In genomic region chr12:110619534-110619953, GRCh38 we compare ENCODE assay signal across 11 cellular contexts. TPM values are rescaled to one million over a fixed set of nuclear protein-coding genes. Genes with fewer than 3 reads are reported as not detected.
DNase-seq lines count a peak whose midpoint lies in the region; ATAC-seq, FAIRE-seq and TF ChIP-seq lines count a peak whose summit lies in the region.
"Had no signal": no experiment of that assay in that cellular context is flagged by ENCODE, and none has a peak within 500 bp of the region (broad histone marks: within the 10 kb centered on the region; RNA-seq: fewer than 3 reads in every experiment).

No MANE protein-coding gene starts in this region.

- POLR2A ChIA-PET in GM12878 (lab: Charles Lee), result interaction anchor here (0.7 to 4.6 kb wide), 21 partner anchors 13 to 164 kb away, joined by 3 to 46 read pairs (median 5); no protein-coding TSS in a partner anchor

- H3K27me3 ChIP-seq in GM12878 (replicated peaks in 1 of 2; ENCODE audit: control insufficient read depth in 2 of 2, insufficient read depth in 2 of 2, low read length in 1 of 2) (no peaks in the 10 kb centered on the region), psoas muscle (ENCODE audit: insufficient read depth in 3 of 3, low read length in 2 of 3) (no peaks in the 10 kb centered on the region)

- peak; percentile 14 for TF ChIP-seq CTCF in D721Med (IDR thresholded peaks at IDR 0.05; ENCODE audit: insufficient read depth, missing control alignments)
- TF ChIP-seq CTCF in GM12878 (IDR thresholded peaks at IDR 0.05 in 2 of 3, conservative IDR thresholded peaks at IDR 0.05 in 1 of 3; ENCODE audit: control insufficient read depth in 2 of 3, extremely low read depth in 1 of 3, insufficient read depth in 1 of 3, low read depth in 3 of 3, low read length in 3 of 3), result peak; percentile 40 to 81 (median 46); a peak in 5 of 6 replicates
- TF ChIP-seq CTCF in psoas muscle (IDR thresholded peaks at IDR 0.05), result no peak

- in situ Hi-C loops in GM12878 (cut with MboI), result loop anchor here (5.0 kb wide), 2 partner anchors 78 to 208 kb away; no protein-coding TSS in a partner anchor

- no peaks in the 10 kb centered on the region for H3K9me3 ChIP-seq in GM12878 (replicated peaks; ENCODE audit: control insufficient read depth, insufficient read depth, low read length)
- no peaks in the 10 kb centered on the region for H3K9me3 ChIP-seq in psoas muscle

- RAD21 ChIA-PET in GM12878 (lab: Charles Lee; ENCODE audit: unreplicated experiment), result interaction anchor here (0.8 to 3.6 kb wide), 30 partner anchors 12 to 269 kb away, joined by 3 to 28 read pairs (median 6); partner anchors contain the start of gene HVCN1

- ATAC-seq in GM19395 (IDR thresholded peaks at IDR 0.05; ENCODE audit: unreplicated experiment), result peak; percentile 61
- ATAC-seq in GM12878, result peak; percentile 91
- no peak for ATAC-seq in psoas muscle

- H3K4me2 ChIP-seq in GM12878 (ENCODE audit: control insufficient read depth, insufficient read depth), result peak overlapping the region; percentile 99

- TF ChIP-seq EP300 in GM12878 (IDR thresholded peaks at IDR 0.05; ENCODE audit: borderline replicate concordance in 1 of 2, control insufficient read depth in 1 of 2, low read depth in 2 of 2, low read length in 2 of 2), result peak; percentile 60 to 94

- TF ChIP-seq RAD21 in GM12878 (IDR thresholded peaks at IDR 0.05; ENCODE audit: insufficient read depth, low read depth, low read length), result peak; percentile 76

- no TSS peak for BruUV-seq in GM12878 (replicated peaks; lab: Mats Ljungman, UMichigan)

- FAIRE-seq in D721Med (lab: Jason Lieb, UNC) (no peak), GM12878 (lab: Jason Lieb, UNC) (peak; percentile 97)
- FAIRE-seq: endometrium, HTR-8/SVneo had no signal

- H3K4me3 ChIP-seq in GM12878 (peak overlapping the region; percentile 75), psoas muscle (no peak overlapping the region)

- H3K4me1 ChIP-seq in GM12878 (ENCODE audit: control insufficient read depth, insufficient read depth, low read length) (peaks cover 25% of the 10 kb centered on the region), psoas muscle (peaks cover 6% of the 10 kb centered on the region)

- WGBS in GM12878 (ENCODE audit: insufficient coverage, insufficient replicate concordance, low lambda C conversion rate, missing lambda C conversion rate), result 0% methylated on average over 4 of the region's 4 CpGs
- 75 to 84% (median 79%) methylated on average over 4 of the region's 4 CpGs for WGBS in psoas muscle, 3 donors

- CTCF ChIA-PET in GM12878 (lab: Yijun Ruan, JAX), result interaction anchor here (0.5 to 5.4 kb wide), 31 partner anchors 12 to 268 kb away, joined by 3 to 46 read pairs (median 6); partner anchors contain the start of genes ARPC3, FAM216A and GPN3

- peak overlapping the region; percentile 60 for H3K9ac ChIP-seq in GM12878 (ENCODE audit: control insufficient read depth, insufficient read depth, low read length)

- H3K27ac ChIP-seq in GM12878 (ENCODE audit: control insufficient read depth, insufficient read depth), result peak overlapping the region; percentile 61
- H3K27ac ChIP-seq in psoas muscle, result no peak overlapping the region

- no peaks in the 10 kb centered on the region for H4K20me1 ChIP-seq in GM12878 (ENCODE audit: control insufficient read depth, insufficient read depth)

- DNase-seq in D721Med (ENCODE audit: insufficient read length, low spot score), result no peak
- DNase-seq in HT1080 (ENCODE audit: low read depth), result peak; percentile 32
- peak; percentile 80 for DNase-seq in GM12878 (ENCODE audit: low read depth, low spot score)
- no peak for DNase-seq in psoas muscle
- DNase-seq in DMS53 treated with DMSO at 0.1 percent for 48 hours (lab: John Stamatoyannopoulos, UW; ENCODE audit: unreplicated experiment), result no peak
- DNase-seq in NCI-H1092 treated with DMSO at 0.1 percent for 48 hours (lab: John Stamatoyannopoulos, UW), result no peak
- no peak for DNase-seq in NCI-H524 treated with DMSO at 0.1 percent for 48 hours (lab: John Stamatoyannopoulos, UW)
- DNase-seq: Calu3 had no signal

- TF ChIP-seq POLR2A in GM12878 (IDR thresholded peaks at IDR 0.05; ENCODE audit: low read depth, low read length), result no peak

- H3K36me3 ChIP-seq in GM12878 (ENCODE audit: control insufficient read depth in 2 of 2, insufficient read depth in 2 of 2, low read length in 1 of 2), result no peaks in the 10 kb centered on the region
- peaks cover 0 to 17% of the 10 kb centered on the region in 2 donors for H3K36me3 ChIP-seq in psoas muscle (ENCODE audit: insufficient read depth in 1 of 2, low read depth in 1 of 2)

- H2AFZ ChIP-seq in GM12878 (ENCODE audit: control insufficient read depth, low read depth, low read length), result peak overlapping the region; percentile 42

- H3K79me2 ChIP-seq in GM12878 (ENCODE audit: control insufficient read depth, insufficient read depth, low read length), result no peaks in the 10 kb centered on the region

- intact Hi-C loops in GM12878 (cut with micrococcal nuclease; ENCODE audit: unreplicated experiment) (loop anchor here (1.0 to 2.0 kb wide), 3 partner anchors 49 to 207 kb away; no protein-coding TSS in a partner anchor), psoas muscle (cut with DNase I) (no loop called here)

- SMC1A ChIA-PET in GM12878 (lab: Charles Lee; ENCODE audit: uncharacterized antibody, unreplicated experiment), result interaction anchor here (0.7 to 11.6 kb wide), 32 partner anchors 8 to 208 kb away, joined by 3 to 103 read pairs (median 7); partner anchors contain the start of gene ARPC3

TF ChIP-seq in GM12878, 131 proteins besides CTCF, POLR2A, EP300 and RAD21 (continues in another document):
- TF ChIP-seq JUNB (IDR thresholded peaks at IDR 0.05) (peak; percentile 94), BACH1 (IDR thresholded peaks at IDR 0.05; ENCODE audit: borderline replicate concordance) (no peak), CBX5 (IDR thresholded peaks at IDR 0.05; ENCODE audit: low read depth) (no peak), JUND (IDR thresholded peaks at IDR 0.05; ENCODE audit: low read depth, low read length) (peak; percentile 71; the same call in 1 of the 2 replicates), ZNF274 (IDR thresholded peaks at IDR 0.05; ENCODE audit: insufficient read depth, insufficient read length) (no peak), HCFC1 (IDR thresholded peaks at IDR 0.05; ENCODE audit: low read length) (no peak)

RNA-seq across cellular contexts. Expression of gene TCTN1, which starts 5.6 kb away (rescaled TPM):
- total RNA-seq in HT1080 (2014; rRNA removed; shearing (Covaris generic)), result 13.1 and 15.9 TPM in 2 replicates
- 16.2 and 17.4 TPM in 2 replicates for polyA plus RNA-seq in HT1080 (2015; cell fraction: cytosol; rRNA removed)
- 36.1 and 37.3 TPM in 2 replicates for polyA plus RNA-seq in HT1080 (2015; cell fraction: nucleus; rRNA removed)
- total RNA-seq in GM12878 (2013; cell fraction: nucleolus; rRNA removed), result 34.3 and 34.6 TPM in 2 replicates
- total RNA-seq in GM12878 (2014; rRNA removed), result 15.3 and 15.6 TPM in 2 replicates
- 15.3 and 16.6 TPM in 2 replicates for total RNA-seq in GM12878 (2014; rRNA removed; fragmentation: Illumina TruSeq; extraction: Trizol)
- total RNA-seq in GM12878 (2021), result 11.5 and 13.8 TPM in 2 replicates
- 27.3 TPM for polyA plus RNA-seq in GM12878 (2011; ENCODE audit: low read depth)
- 16.7 and 18.6 TPM in 2 replicates for polyA plus RNA-seq in GM12878 (2011; rRNA removed)
- polyA plus RNA-seq in GM12878 (2011; cell fraction: cytosol; rRNA removed), result 5.9 and 7.3 TPM in 2 replicates
- polyA plus RNA-seq in GM12878 (2011; cell fraction: nucleus; rRNA removed), result 19.5 and 23.1 TPM in 2 replicates
- 12.8 and 15.4 TPM in 2 replicates for polyA plus RNA-seq in GM12878 (2012)
- polyA plus RNA-seq in GM12878 (2014; fragmentation: Illumina TruSeq; extraction: Trizol), result 12.9 and 21.2 TPM in 2 replicates
- polyA plus RNA-seq in GM12878 (2014; fragmentation: Nextera tagmentation; extraction: Ambion mirVana), result 10 to 100 TPM in 1 of 2 experiments, 1 to 10 TPM in 1; 8.8 to 10.2 TPM
- 15.4 and 20.3 TPM in 2 replicates for polyA plus RNA-seq in GM12878 (2014; rRNA removed)
- 10 to 100 TPM; 16.7 to 23.5 TPM for polyA plus RNA-seq in GM12878 (2016; fragmentation: Nextera tagmentation; extraction: Ambion mirVana)
- polyA minus RNA-seq in GM12878 (2011; rRNA and poly(A)+ RNA removed), result 7.3 and 14.8 TPM in 2 replicates
- polyA minus RNA-seq in GM12878 (2011; cell fraction: cytosol; rRNA and poly(A)+ RNA removed), result 2.4 and 3.9 TPM in 2 replicates
- 9.6 and 11.4 TPM in 2 replicates for polyA minus RNA-seq in GM12878 (2011; cell fraction: nucleus; rRNA and poly(A)+ RNA removed)
- 10 to 100 TPM in 3 of 4 donors, 1 to 10 TPM in 1; 8.6 to 23.5 (median 12.7) TPM for total RNA-seq in psoas muscle
- polyA plus RNA-seq in psoas muscle, result 10 to 100 TPM in 2 of 3 donors, 1 to 10 TPM in 1; 4.0 to 24.7 (median 12.1) TPM

RNA-seq across cellular contexts. Expression of gene PPTC7, which starts 36.4 kb away (rescaled TPM):
- total RNA-seq in HT1080 (2014; rRNA removed; shearing (Covaris generic)), result 5.8 and 14.9 TPM in 2 replicates
- polyA plus RNA-seq in HT1080 (2015; cell fraction: cytosol; rRNA removed), result 17.6 and 24.2 TPM in 2 replicates
- 18.5 and 19.8 TPM in 2 replicates for polyA plus RNA-seq in HT1080 (2015; cell fraction: nucleus; rRNA removed)
- total RNA-seq in GM12878 (2013; cell fraction: nucleolus; rRNA removed), result 97.8 and 98.0 TPM in 2 replicates
- total RNA-seq in GM12878 (2014; rRNA removed) (8.3 and 9.1 TPM in 2 replicates), GM12878 (2014; rRNA removed; fragmentation: Illumina TruSeq; extraction: Trizol) (13.4 and 13.9 TPM in 2 replicates), GM12878 (2021) (31.0 and 31.4 TPM in 2 replicates), psoas muscle (100 to 1,000 TPM in 2 of 4 donors, 10 to 100 TPM in 2; 61.1 to 213 (median 86.7) TPM)
- polyA plus RNA-seq in GM12878 (2011; ENCODE audit: low read depth), result 16.5 TPM
- polyA plus RNA-seq in GM12878 (2011; rRNA removed) (69.6 and 89.2 TPM in 2 replicates), GM12878 (2014; fragmentation: Illumina TruSeq; extraction: Trizol) (29.8 and 37.9 TPM in 2 replicates), GM12878 (2014; fragmentation: Nextera tagmentation; extraction: Ambion mirVana) (1 to 10 TPM; 5.0 to 8.9 TPM), GM12878 (2014; rRNA removed) (24.8 and 25.9 TPM in 2 replicates), GM12878 (2016; fragmentation: Nextera tagmentation; extraction: Ambion mirVana) (10 to 100 TPM in 1 of 2 experiments, 1 to 10 TPM in 1; 4.0 to 11.3 TPM), psoas muscle (100 to 1,000 TPM in 1 of 3 donors, 10 to 100 TPM in 2; 54.6 to 134 (median 65.4) TPM)
- 26.8 and 32.6 TPM in 2 replicates for polyA plus RNA-seq in GM12878 (2011; cell fraction: cytosol; rRNA removed)
- 36.0 and 57.5 TPM in 2 replicates for polyA plus RNA-seq in GM12878 (2011; cell fraction: nucleus; rRNA removed)
- polyA plus RNA-seq in GM12878 (2012), result 24.9 and 34.0 TPM in 2 replicates
- polyA minus RNA-seq in GM12878 (2011; rRNA and poly(A)+ RNA removed), result 80.9 and 102 TPM in 2 replicates
- 29.1 and 29.5 TPM in 2 replicates for polyA minus RNA-seq in GM12878 (2011; cell fraction: cytosol; rRNA and poly(A)+ RNA removed)
- 34.9 and 43.1 TPM in 2 replicates for polyA minus RNA-seq in GM12878 (2011; cell fraction: nucleus; rRNA and poly(A)+ RNA removed)

Comparison
In these comparisons a context has a peak if more than half of its experiments do, and no peak if none do; other contexts are left out.
1. DNase-seq: peak in HT1080 (single experiment) and GM12878 (single experiment); none in D721Med (single experiment), psoas muscle (0 of 2), DMS53 treated with DMSO at 0.1 percent for 48 hours (single experiment), NCI-H1092 treated with DMSO at 0.1 percent for 48 hours (single experiment) and NCI-H524 treated with DMSO at 0.1 percent for 48 hours (single experiment).
2. ATAC-seq: peak in GM19395 (single experiment) and GM12878 (single experiment); none in psoas muscle (0 of 4).